Comparison of ENCODE assay signal across 29 cellular contexts in genomic region chr10:124429576-124429975, GRCh38. TPM values are rescaled to one million over a fixed set of nuclear protein-coding genes. Genes with fewer than 3 reads are reported as not detected.
"Had no signal": no experiment of that assay in that cellular context is flagged by ENCODE, and none has a peak within 500 bp of the region (broad histone marks: within the 10 kb centered on the region; RNA-seq: fewer than 3 reads in every experiment).

No MANE protein-coding gene starts in this region.

- H3K36me3 ChIP-seq: heart left ventricle, left ventricle myocardium inferior, lower lobe of right lung, neural progenitor cell, ovary, right atrium auricular region, suprapubic skin, thyroid gland, upper lobe of left lung, uterus had no signal

- H3K4me3 Mint-ChIP-seq: memory B cell; mesothelial cell of epicardium; natural killer cell treated with Interleukin-12 subunit alpha and Interleukin-12 subunit beta and Interleukin-15 and Interleukin-18, amount 100 ng/mL, for 72 hours; neural progenitor cell had no signal

- H3K27ac ChIP-seq: dorsolateral prefrontal cortex, heart left ventricle, left ventricle myocardium inferior, lower lobe of right lung, neural progenitor cell, ovary, right atrium auricular region, suprapubic skin, thyroid gland, upper lobe of left lung, uterus had no signal

- H3K4me3 ChIP-seq: dorsolateral prefrontal cortex, heart left ventricle, left ventricle myocardium inferior, lower lobe of right lung, neural progenitor cell, ovary, right atrium auricular region, smooth muscle cell, suprapubic skin, thyroid gland, upper lobe of left lung, uterus had no signal

- H3K27ac Mint-ChIP-seq: memory B cell; mesothelial cell of epicardium; natural killer cell treated with Interleukin-12 subunit alpha and Interleukin-12 subunit beta and Interleukin-15 and Interleukin-18, amount 100 ng/mL, for 72 hours; neural progenitor cell had no signal

- DNase-seq: cortex of kidney; dorsolateral prefrontal cortex; effector memory CD4-positive, alpha-beta T cell; heart left ventricle; hypothalamus; kidney glomerular epithelial cell; left ventricle myocardium inferior; lower lobe of right lung; nucleus accumbens; ovary; stimulated activated CD4-positive, alpha-beta T cell treated with anti-CD3 and anti-CD28 coated beads, Interleukin-2, amount 100 ng/mL, for 48 hours; stimulated activated naive CD8-positive, alpha-beta T cell treated with anti-CD3 and anti-CD28 coated beads, Interleukin-15, Interleukin-2, amounts not matched to agents 100 U/mL and 50 U/mL, for 24 hours; thyroid gland; upper lobe of left lung; uterus had no signal

- ATAC-seq: esophagus mucosa; heart left ventricle; lower lobe of right lung; natural killer cell treated with Interleukin-12 subunit alpha and Interleukin-12 subunit beta and Interleukin-15 and Interleukin-18, amount 100 ng/mL, for 72 hours; stimulated activated naive CD8-positive, alpha-beta T cell treated with anti-CD3 and anti-CD28 coated beads, Interleukin-15, Interleukin-2, amounts not matched to agents 100 U/mL and 50 U/mL, for 24 hours had no signal

- H3K27me3 ChIP-seq: neural progenitor cell, ovary, right atrium auricular region, suprapubic skin, thyroid gland, upper lobe of left lung, uterus had no signal

- H3K4me1 Mint-ChIP-seq: memory B cell, neural progenitor cell had no signal

- H3K4me1 ChIP-seq: heart left ventricle, left ventricle myocardium inferior, lower lobe of right lung, neural progenitor cell, right atrium auricular region, suprapubic skin, thyroid gland, upper lobe of left lung, uterus had no signal

- FAIRE-seq: endometrium, frontal cortex, islet of Langerhans had no signal

- H3K36me3 Mint-ChIP-seq: memory B cell; mesothelial cell of epicardium; natural killer cell treated with Interleukin-12 subunit alpha and Interleukin-12 subunit beta and Interleukin-15 and Interleukin-18, amount 100 ng/mL, for 72 hours; neural progenitor cell had no signal

- H3K9me3 Mint-ChIP-seq: memory B cell; mesothelial cell of epicardium; natural killer cell treated with Interleukin-12 subunit alpha and Interleukin-12 subunit beta and Interleukin-15 and Interleukin-18, amount 100 ng/mL, for 72 hours; neural progenitor cell had no signal

- H3K9me3 ChIP-seq: heart left ventricle, left ventricle myocardium inferior, lower lobe of right lung, ovary, right atrium auricular region, suprapubic skin, thyroid gland, upper lobe of left lung, uterus had no signal

RNA-seq across cellular contexts. Expression of gene NKX1-2, which starts 20.3 kb away (rescaled TPM):
- total RNA-seq: fibroblast of lung; glomerular endothelial cell; heart left ventricle; left ventricle myocardium inferior; lower lobe of right lung; mesothelial cell of epicardium; natural killer cell treated with Interleukin-12 subunit alpha and Interleukin-12 subunit beta and Interleukin-15 and Interleukin-18, amount 100 ng/mL, for 72 hours; posterior vena cava; right atrium auricular region; smooth muscle cell; thyroid gland; uterus had no signal
- polyA plus RNA-seq: fibroblast of lung, heart left ventricle, ovary, smooth muscle cell had no signal
